ENCODE assay signal across 33 cellular contexts in the genomic region with DNA sequence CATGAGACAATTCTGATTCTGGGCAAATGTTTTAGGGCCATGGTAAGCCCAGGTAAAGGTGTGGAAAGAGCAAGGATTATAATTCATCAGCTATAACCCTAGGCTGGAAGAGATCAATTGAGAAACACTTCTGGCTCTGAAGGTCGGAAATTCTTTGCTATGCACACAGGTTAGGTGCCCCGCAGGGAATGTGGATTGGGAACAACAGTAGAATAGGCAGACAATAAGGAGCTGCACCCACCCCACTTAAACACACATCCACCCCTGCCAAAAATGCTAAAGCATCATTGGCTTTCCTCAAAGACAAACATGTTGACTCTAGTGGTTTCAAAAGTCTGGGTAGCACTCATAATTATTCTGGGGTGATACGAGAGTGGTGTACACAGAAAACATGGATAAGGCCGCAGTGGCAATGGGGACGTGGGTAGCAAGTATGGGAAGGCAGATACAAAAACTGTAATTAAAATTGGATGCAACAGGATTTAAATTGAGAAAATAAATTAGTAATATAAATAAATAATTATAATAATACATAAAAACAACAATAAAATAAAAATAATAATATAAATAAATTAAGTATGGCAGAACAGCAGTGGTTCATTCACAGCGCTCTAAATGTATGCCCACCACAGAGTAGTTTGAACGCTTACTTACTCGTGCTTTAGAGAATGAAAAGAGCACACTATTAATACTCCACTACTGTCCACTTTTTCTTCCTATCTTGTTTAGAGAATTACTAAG. TPM values are rescaled to one million over a fixed set of nuclear protein-coding genes. Genes with fewer than 3 reads are reported as not detected.
DNase-seq lines count a peak whose midpoint lies in the region; ATAC-seq and TF ChIP-seq lines count a peak whose summit lies in the region.
"Had no signal": no experiment of that assay in that cellular context is flagged by ENCODE, and none has a peak within 500 bp of the region (broad histone marks: within the 10 kb centered on the region; RNA-seq: fewer than 3 reads in every experiment).

No MANE protein-coding gene starts in this region.

- CTCF ChIA-PET in MCF 10A (lab: Yijun Ruan, JAX) = interaction anchor here (0.6 to 1.4 kb wide), 6 partner anchors 24 to 1954 kb away, joined by 3 read pairs; no protein-coding TSS in a partner anchor

- H3K9me3 Mint-ChIP-seq in MCF 10A (ENCODE audit: unreplicated experiment) (no peaks in the 10 kb centered on the region), endothelial cell (ENCODE audit: unreplicated experiment) (no peaks in the 10 kb centered on the region)
- H3K9me3 Mint-ChIP-seq: activated naive CD8-positive, alpha-beta T cell treated with anti-CD3 and anti-CD28 coated beads for 36 hours; central memory CD8-positive, alpha-beta T cell; dendritic cell treated with granulocyte-macrophage colony-stimulating factor and Interleukin-4, amounts not matched to agents 40 ng/mL and 50 ng/mL, for 4 days; nephron; stimulated activated memory B cell treated with anti-CD40 and anti-IgM and Interleukin-4, amounts not matched to agents 10 μg/mL and 1 μg/mL and 100 μg/mL, for 72 hours had no signal

- no peak overlapping the region for H2AFZ ChIP-seq in neural cell (ENCODE audit: low read depth, low read length)

- TF ChIP-seq RAD21 in neural cell (conservative IDR thresholded peaks at IDR 0.05) = no peak

- H3K4me3 Mint-ChIP-seq in MCF 10A (ENCODE audit: unreplicated experiment) (no peak overlapping the region), endothelial cell (ENCODE audit: unreplicated experiment) (peak overlapping the region; percentile 69)
- H3K4me3 Mint-ChIP-seq: activated naive CD8-positive, alpha-beta T cell treated with anti-CD3 and anti-CD28 coated beads for 36 hours; CD4-positive, CD25-positive, alpha-beta regulatory T cell; central memory CD8-positive, alpha-beta T cell; dendritic cell treated with granulocyte-macrophage colony-stimulating factor and Interleukin-4, amounts not matched to agents 40 ng/mL and 50 ng/mL, for 4 days; nephron; stimulated activated memory B cell treated with anti-CD40 and anti-IgM and Interleukin-4, amounts not matched to agents 10 μg/mL and 1 μg/mL and 100 μg/mL, for 72 hours had no signal

- TF ChIP-seq POLR2A in breast epithelium (IDR thresholded peaks at IDR 0.05) = no peak

- H3K36me3 ChIP-seq in breast epithelium = no peaks in the 10 kb centered on the region
- no peaks in the 10 kb centered on the region for H3K36me3 ChIP-seq in neural cell (ENCODE audit: insufficient read depth, low read length)
- H3K36me3 ChIP-seq: gastrocnemius medialis, HAP-1, right lobe of liver had no signal

- POLR2A ChIA-PET in MCF 10A (lab: Yijun Ruan, JAX) = interaction anchor here (0.6 to 1.6 kb wide), 3 partner anchors 19 to 1671 kb away, joined by 3 to 4 read pairs (median 3); no protein-coding TSS in a partner anchor

- intact Hi-C loops in MCF 10A (cut with micrococcal nuclease) = no loop called here
- intact Hi-C loops in breast epithelium (cut with DNase I; ENCODE audit: low total_unique reads) = no loop called here

- H3K36me3 Mint-ChIP-seq in MCF 10A (ENCODE audit: insufficient read depth, unreplicated experiment) (no peaks in the 10 kb centered on the region), endothelial cell (ENCODE audit: low read depth, unreplicated experiment) (peaks cover 65% of the 10 kb centered on the region)
- H3K36me3 Mint-ChIP-seq: activated naive CD8-positive, alpha-beta T cell treated with anti-CD3 and anti-CD28 coated beads for 36 hours; CD4-positive, CD25-positive, alpha-beta regulatory T cell; stimulated activated memory B cell treated with anti-CD40 and anti-IgM and Interleukin-4, amounts not matched to agents 10 μg/mL and 1 μg/mL and 100 μg/mL, for 72 hours had no signal

- BruUV-seq in MCF 10A (replicated peaks; lab: Mats Ljungman, UMichigan) = no TSS peak

- H3F3A ChIP-seq in neural cell (ENCODE audit: insufficient read depth, low read length, poor library complexity, severe bottlenecking) = peaks cover 14% of the 10 kb centered on the region

- H3K4me3 ChIP-seq in breast epithelium = no peak overlapping the region
- peak overlapping the region; percentile 71 for H3K4me3 ChIP-seq in neural cell (ENCODE audit: low read length)
- H3K4me3 ChIP-seq: gastrocnemius medialis, HAP-1, K562, mucosa of descending colon, right lobe of liver had no signal

- H3K4me2 ChIP-seq in neural cell (ENCODE audit: low read length) = peak overlapping the region; percentile 66

- H3K27me3 ChIP-seq in breast epithelium = no peaks in the 10 kb centered on the region
- no peaks in the 10 kb centered on the region for H3K27me3 ChIP-seq in neural cell (ENCODE audit: insufficient read depth, low read depth, low read length)
- H3K27me3 ChIP-seq: gastrocnemius medialis, right lobe of liver had no signal

- H3K27me3 Mint-ChIP-seq in MCF 10A (ENCODE audit: insufficient read depth, unreplicated experiment) (no peaks in the 10 kb centered on the region), endothelial cell (ENCODE audit: unreplicated experiment) (peaks cover 9% of the 10 kb centered on the region)

- H3K9me2 ChIP-seq in neural cell (ENCODE audit: insufficient read depth, low read length) = no peaks in the 10 kb centered on the region

- H3K9me3 ChIP-seq in breast epithelium = no peaks in the 10 kb centered on the region
- H3K9me3 ChIP-seq in neural cell (ENCODE audit: low read length) = no peaks in the 10 kb centered on the region
- H3K9me3 ChIP-seq: gastrocnemius medialis, HAP-1, mucosa of descending colon, right lobe of liver had no signal

- H3K27ac ChIP-seq in breast epithelium (no peak overlapping the region), neural cell (ENCODE audit: low read length) (no peak overlapping the region)
- H3K27ac ChIP-seq: gastrocnemius medialis, right lobe of liver had no signal

- peaks cover 0 to 5% of the 10 kb centered on the region in 2 donors for H3K4me1 ChIP-seq in breast epithelium
- H3K4me1 ChIP-seq: right lobe of liver had no signal

- DNase-seq in MCF 10A (ENCODE audit: unreplicated experiment) (no peak), breast epithelium (ENCODE audit: low spot score in 2 of 2) (no peak), endothelial cell (ENCODE audit: low spot score) (no peak), NCI-H524 (lab: John Stamatoyannopoulos, UW) (no peak), T1000 (lab: John Stamatoyannopoulos, UW) (no peak), GM19240 (ENCODE audit: insufficient read length, low spot score) (no peak)
- DNase-seq: 8988T; activated CD4-positive, alpha-beta T cell treated with anti-CD3 and anti-CD28 coated beads, Interleukin-2, amount 50 U/mL, for 48 hours; activated effector memory CD4-positive, alpha-beta T cell treated with Interleukin-2 at 50 U/mL for 16 hours; activated naive CD8-positive, alpha-beta T cell treated with anti-CD3 and anti-CD28 coated beads for 36 hours; aorta; CD4-positive, CD25-positive, alpha-beta regulatory T cell; gastrocnemius medialis; hypothalamus; left ventricle myocardium superior; mucosa of descending colon; NCI-H1105; NCI-H1930; NCI-H226; posterior cingulate gyrus; right lobe of liver; stimulated activated CD4-positive, alpha-beta T cell treated with anti-CD3 and anti-CD28 coated beads, Interleukin-4, amount 100 ng/mL, for 4 hours; substantia nigra; T-helper 1 cell had no signal

- H3K4me1 Mint-ChIP-seq in MCF 10A (ENCODE audit: insufficient read depth, unreplicated experiment) (peaks cover 60% of the 10 kb centered on the region), endothelial cell (ENCODE audit: unreplicated experiment) (peaks cover 70% of the 10 kb centered on the region)
- H3K4me1 Mint-ChIP-seq: activated naive CD8-positive, alpha-beta T cell treated with anti-CD3 and anti-CD28 coated beads for 36 hours; central memory CD8-positive, alpha-beta T cell; stimulated activated memory B cell treated with anti-CD40 and anti-IgM and Interleukin-4, amounts not matched to agents 10 μg/mL and 1 μg/mL and 100 μg/mL, for 72 hours had no signal

- TF ChIP-seq CTCF in MCF 10A (IDR thresholded peaks at IDR 0.05; ENCODE audit: unreplicated experiment) = no peak
- no peak for TF ChIP-seq CTCF in breast epithelium (IDR thresholded peaks at IDR 0.05)
- TF ChIP-seq CTCF in endothelial cell (IDR thresholded peaks at IDR 0.05; ENCODE audit: unreplicated experiment) = no peak
- TF ChIP-seq CTCF in neural cell (IDR thresholded peaks at IDR 0.05; ENCODE audit: poor library complexity, severe bottlenecking) = no peak

- no peak overlapping the region for H3K9ac ChIP-seq in neural cell (ENCODE audit: low read length)

- TF ChIP-seq EP300 in neural cell (conservative IDR thresholded peaks at IDR 0.05; ENCODE audit: poor library complexity, severe bottlenecking) = no peak

- no peak for ATAC-seq in HG02571 (IDR thresholded peaks at IDR 0.05; ENCODE audit: unreplicated experiment)
- ATAC-seq: activated CD4-positive, CD25-positive, alpha-beta regulatory T cell treated with anti-CD3 and anti-CD28 coated beads, Interleukin-2, amount 50 U/mL, for 24 hours; gastrocnemius medialis; K562; left ventricle myocardium superior; mucosa of descending colon; right lobe of liver had no signal

- H3K27ac Mint-ChIP-seq in MCF 10A (ENCODE audit: low read depth, unreplicated experiment) = peak overlapping the region; percentile 67
- no peak overlapping the region for H3K27ac Mint-ChIP-seq in endothelial cell (ENCODE audit: unreplicated experiment)
- H3K27ac Mint-ChIP-seq: activated naive CD8-positive, alpha-beta T cell treated with anti-CD3 and anti-CD28 coated beads for 36 hours; CD4-positive, CD25-positive, alpha-beta regulatory T cell; dendritic cell treated with granulocyte-macrophage colony-stimulating factor and Interleukin-4, amounts not matched to agents 40 ng/mL and 50 ng/mL, for 4 days; stimulated activated memory B cell treated with anti-CD40 and anti-IgM and Interleukin-4, amounts not matched to agents 10 μg/mL and 1 μg/mL and 100 μg/mL, for 72 hours had no signal

- peaks cover 99% of the 10 kb centered on the region for H3K79me2 ChIP-seq in neural cell (replicated peaks; ENCODE audit: insufficient read depth, low read length)

- H4K20me1 ChIP-seq in neural cell (ENCODE audit: insufficient read depth) = no peaks in the 10 kb centered on the region

TF ChIP-seq in neural cell, 6 proteins besides CTCF, POLR2A, EP300 and RAD21:
- TF ChIP-seq EZH2 (IDR thresholded peaks at IDR 0.05; ENCODE audit: borderline replicate concordance, insufficient read depth, low read length, poor library complexity, severe bottlenecking) (no peak), MXI1 (conservative IDR thresholded peaks at IDR 0.05; ENCODE audit: poor library complexity, severe bottlenecking) (no peak), TAF1 (IDR thresholded peaks at IDR 0.05; ENCODE audit: low read depth) (no peak), SMC3 (conservative IDR thresholded peaks at IDR 0.05; ENCODE audit: poor library complexity) (no peak)

RNA-seq across cellular contexts. Expression of a gene that starts 8.5 kb away (rescaled TPM):
- total RNA-seq in MCF 10A (2022) (40.4 and 45.7 TPM in 2 replicates), breast epithelium (10 to 100 TPM in 2 of 3 donors, 1 to 10 TPM in 1; 9.4 to 15.7 (median 15.2) TPM), endothelial cell (ENCODE audit: unreplicated experiment) (353 TPM)
- 52.0 and 53.1 TPM in 2 replicates for polyA plus RNA-seq in neural cell
- polyA minus RNA-seq in neural cell = 103 and 111 TPM in 2 replicates

RNA-seq across cellular contexts. Expression of a gene that starts 41.0 kb away (rescaled TPM):
- 91.7 and 94.4 TPM in 2 replicates for total RNA-seq in MCF 10A (2022)
- 100 to 1,000 TPM; 122 to 181 (median 136) TPM for total RNA-seq in breast epithelium
- total RNA-seq in endothelial cell (ENCODE audit: unreplicated experiment) = 242 TPM
- polyA plus RNA-seq in neural cell = 943 and 967 TPM in 2 replicates
- polyA minus RNA-seq in neural cell = 251 and 267 TPM in 2 replicates
